ENCODE assay signal across 15 cellular contexts in genomic region chr12:59650594-59651229, GRCh38. TPM values are rescaled to one million over a fixed set of nuclear protein-coding genes. Genes with fewer than 3 reads are reported as not detected.
DNase-seq lines count a peak whose midpoint lies in the region; ATAC-seq and TF ChIP-seq lines count a peak whose summit lies in the region.
"Had no signal": no experiment of that assay in that cellular context is flagged by ENCODE, and none has a peak within 500 bp of the region (broad histone marks: within the 10 kb centered on the region; RNA-seq: fewer than 3 reads in every experiment).

No MANE protein-coding gene starts in this region.

- TF ChIP-seq CTCF in GM23338 (conservative IDR thresholded peaks at IDR 0.05; ENCODE audit: low read depth in 2 of 2), result peak in 1 of 2 experiments; percentile 28; a peak in 1 of 4 replicates
- TF ChIP-seq CTCF in heart left ventricle (IDR thresholded peaks at IDR 0.05), result peak in 3 of 12 donors; percentile 7 to 33 (median 26)
- TF ChIP-seq CTCF in gastrocnemius medialis (IDR thresholded peaks at IDR 0.05 in 4 of 5, conservative IDR thresholded peaks at IDR 0.05 in 1 of 5), result no peak

- in situ Hi-C loops in gastrocnemius medialis (cut with MboI; ENCODE audit: low sequenced_read_pairs in 4 of 4), result no loop called here

- peaks cover 1% of the 10 kb centered on the region; the same call in 1 of the 3 replicates for H3K36me3 Mint-ChIP-seq in GM23338 (ENCODE audit: low read depth)
- H3K36me3 Mint-ChIP-seq in activated CD8-positive, alpha-beta memory T cell treated with anti-CD3 and anti-CD28 coated beads, Interleukin-2, amount 10 ng/mL, durations not matched to agents 7 days and 5 days, result peaks cover 21% of the 10 kb centered on the region

- H3K36me3 ChIP-seq in GM23338 (ENCODE audit: insufficient read depth), result no peaks in the 10 kb centered on the region
- H3K36me3 ChIP-seq in SK-N-MC (ENCODE audit: insufficient read depth, low read length), result no peaks in the 10 kb centered on the region
- no peaks in the 10 kb centered on the region for H3K36me3 ChIP-seq in heart left ventricle
- no peaks in the 10 kb centered on the region for H3K36me3 ChIP-seq in gastrocnemius medialis
- H3K36me3 ChIP-seq: ascending aorta had no signal

- H3K9me3 ChIP-seq in SK-N-MC (ENCODE audit: low read depth, low read length) (no peaks in the 10 kb centered on the region), heart left ventricle (no peaks in the 10 kb centered on the region), gastrocnemius medialis (no peaks in the 10 kb centered on the region)
- H3K9me3 ChIP-seq: ascending aorta, esophagus squamous epithelium had no signal

- no peaks in the 10 kb centered on the region for H4K20me1 ChIP-seq in GM23338 (replicated peaks; ENCODE audit: insufficient read depth)

- TF ChIP-seq POLR2A in heart left ventricle (IDR thresholded peaks at IDR 0.05), result no peak
- no peak for TF ChIP-seq POLR2A in gastrocnemius medialis (IDR thresholded peaks at IDR 0.05)

- H3K9me3 Mint-ChIP-seq in GM23338, result peaks cover 2% of the 10 kb centered on the region; the same call in 1 of the 3 replicates
- peaks cover 2% of the 10 kb centered on the region for H3K9me3 Mint-ChIP-seq in activated CD8-positive, alpha-beta memory T cell treated with anti-CD3 and anti-CD28 coated beads, Interleukin-2, amount 10 ng/mL, durations not matched to agents 7 days and 5 days (ENCODE audit: low read depth)

- H3K4me3 Mint-ChIP-seq in GM23338, result no peak overlapping the region
- H3K4me3 Mint-ChIP-seq in activated CD8-positive, alpha-beta memory T cell treated with anti-CD3 and anti-CD28 coated beads, Interleukin-2, amount 10 ng/mL, durations not matched to agents 7 days and 5 days, result no peak overlapping the region

- ATAC-seq in GM23338, result peak; percentile 26; the same call in 1 of the 3 replicates
- peak; percentile 64 to 71 (median 68) for ATAC-seq in heart left ventricle
- no peak for ATAC-seq in activated CD8-positive, alpha-beta memory T cell treated with anti-CD3 and anti-CD28 coated beads, Interleukin-2, amount 10 ng/mL, durations not matched to agents 7 days and 5 days
- ATAC-seq in gastrocnemius medialis, result no peak
- ATAC-seq: Panc1; stimulated activated naive CD8-positive, alpha-beta T cell treated with anti-CD3 and anti-CD28 coated beads, Interleukin-15, Interleukin-2, amounts not matched to agents 100 U/mL and 50 U/mL, for 24 hours had no signal

- no peaks in the 10 kb centered on the region for H3K4me1 Mint-ChIP-seq in GM23338
- peaks cover 1% of the 10 kb centered on the region for H3K4me1 Mint-ChIP-seq in activated CD8-positive, alpha-beta memory T cell treated with anti-CD3 and anti-CD28 coated beads, Interleukin-2, amount 10 ng/mL, durations not matched to agents 7 days and 5 days

- H3K27ac Mint-ChIP-seq in GM23338, result no peak overlapping the region
- no peak overlapping the region for H3K27ac Mint-ChIP-seq in activated CD8-positive, alpha-beta memory T cell treated with anti-CD3 and anti-CD28 coated beads, Interleukin-2, amount 10 ng/mL, durations not matched to agents 7 days and 5 days

- 27 to 41% (median 34%) methylated on average over 3 of the region's 3 CpGs for WGBS in heart left ventricle, 4 donors

- intact Hi-C loops in heart left ventricle (cut with DNase I), result loop anchor here in 1 of 10 donors (5.0 kb wide), 1 partner anchor 33 kb away; no protein-coding TSS in a partner anchor
- intact Hi-C loops in gastrocnemius medialis (cut with DNase I; ENCODE audit: low total_unique reads), result no loop called here

- no peaks in the 10 kb centered on the region for H3K27me3 Mint-ChIP-seq in GM23338 (ENCODE audit: insufficient read depth, low read depth, poor library complexity)
- no peaks in the 10 kb centered on the region for H3K27me3 Mint-ChIP-seq in activated CD8-positive, alpha-beta memory T cell treated with anti-CD3 and anti-CD28 coated beads, Interleukin-2, amount 10 ng/mL, durations not matched to agents 7 days and 5 days

- H3K4me1 ChIP-seq in GM23338 (ENCODE audit: insufficient read depth) (no peaks in the 10 kb centered on the region), heart left ventricle (peaks cover 0 to 22% (median 3%) of the 10 kb centered on the region in 12 donors), gastrocnemius medialis (peaks cover 0 to 7% of the 10 kb centered on the region in 2 donors)

- DNase-seq in GM23338 (ENCODE audit: low spot score) (peak; percentile 14), SK-N-MC (ENCODE audit: low read depth, low spot score) (no peak), heart left ventricle (no peak), renal cortical epithelial cell (ENCODE audit: low read depth) (peak; percentile 62), SK-N-DZ (ENCODE audit: low spot score) (no peak), NCI-H1930 (lab: John Stamatoyannopoulos, UW) (no peak), gastrocnemius medialis (no peak)
- no peak for DNase-seq in activated CD8-positive, alpha-beta memory T cell treated with anti-CD3 and anti-CD28 coated beads, Interleukin-2, amount 10 ng/mL, durations not matched to agents 7 days and 5 days
- DNase-seq: esophagus squamous epithelium; NCI-H2171; occipital lobe; stimulated activated CD4-positive, alpha-beta T cell treated with anti-CD3 and anti-CD28 coated beads, Interleukin-1b, Interleukin-23, amount 100 ng/mL, for 48 hours; stimulated activated naive CD8-positive, alpha-beta T cell treated with anti-CD3 and anti-CD28 coated beads, Interleukin-15, Interleukin-2, amounts not matched to agents 100 U/mL and 50 U/mL, for 24 hours had no signal

- H3K27me3 ChIP-seq in GM23338 (ENCODE audit: insufficient read depth), result no peaks in the 10 kb centered on the region
- H3K27me3 ChIP-seq in heart left ventricle, result no peaks in the 10 kb centered on the region
- H3K27me3 ChIP-seq in gastrocnemius medialis, result no peaks in the 10 kb centered on the region
- H3K27me3 ChIP-seq: ascending aorta, esophagus squamous epithelium had no signal

- H3K27ac ChIP-seq in GM23338 (ENCODE audit: low read depth) (no peak overlapping the region), SK-N-MC (no peak overlapping the region), heart left ventricle (peak overlapping the region in 11 of 12 donors; percentile 3 to 68 (median 55)), gastrocnemius medialis (no peak overlapping the region)

- no peak overlapping the region for H3K4me2 ChIP-seq in GM23338

- CTCF ChIA-PET in activated CD8-positive, alpha-beta memory T cell treated with anti-CD3 and anti-CD28 coated beads, Interleukin-2, amount 10 ng/mL, durations not matched to agents 7 days and 5 days (lab: Charles Lee), result interaction anchor here (1.4 kb wide), 1 partner anchor 20 kb away, joined by 5 read pairs; no protein-coding TSS in a partner anchor

- no peak overlapping the region for H2AFZ ChIP-seq in GM23338

- H3K9me2 ChIP-seq in GM23338 (ENCODE audit: insufficient read depth), result no peaks in the 10 kb centered on the region; the same call in 1 of the 2 replicates

- no peak overlapping the region for H3K4me3 ChIP-seq in GM23338
- 0 out of 2 replicates have a peak overlapping the region, but pooled peaks have one; percentile 4 for H3K4me3 ChIP-seq in SK-N-MC
- H3K4me3 ChIP-seq in heart left ventricle, result no peak overlapping the region
- no peak overlapping the region for H3K4me3 ChIP-seq in gastrocnemius medialis
- H3K4me3 ChIP-seq: ascending aorta, esophagus squamous epithelium had no signal

- no peaks in the 10 kb centered on the region for H3F3A ChIP-seq in GM23338 (replicated peaks; ENCODE audit: low read depth)

- H3K79me2 ChIP-seq in GM23338 (replicated peaks; ENCODE audit: insufficient read depth), result no peaks in the 10 kb centered on the region

- no peak overlapping the region for H3K9ac ChIP-seq in SK-N-MC (ENCODE audit: insufficient read length)

TF ChIP-seq in GM23338, 12 proteins besides CTCF, POLR2A, EP300 and RAD21 (continues in another document):
- TF ChIP-seq POLR2AphosphoS5 (IDR thresholded peaks at IDR 0.05; ENCODE audit: low read depth) (no peak), EZH2phosphoT487 (IDR thresholded peaks at IDR 0.05; ENCODE audit: unreplicated experiment) (no peak), ETS1 (IDR thresholded peaks at IDR 0.05) (no peak), EZH2 (IDR thresholded peaks at IDR 0.05; ENCODE audit: low read depth, unreplicated experiment) (no peak), ZNF331 (CRISPR knock-in tag; IDR thresholded peaks at IDR 0.05; ENCODE audit: low read depth) (no peak)

RNA-seq across cellular contexts. Expression of gene SLC16A7, which starts 54.9 kb away (rescaled TPM):
- total RNA-seq in GM23338 (2014; rRNA removed; shearing (Covaris generic)), result 4.3 and 5.7 TPM in 2 replicates
- polyA plus RNA-seq in GM23338 (2016; fragmentation: Nextera tagmentation; extraction: Ambion mirVana) (1.5 and 2.8 TPM in 2 replicates), heart left ventricle (10 to 100 TPM; 18.4 to 19.0 TPM)
- total RNA-seq in heart left ventricle (100 to 1,000 TPM in 8 of 9 donors, 10 to 100 TPM in 1; 60.6 to 227 (median 169) TPM), renal cortical epithelial cell (11.5 and 59.0 TPM in 2 replicates), gastrocnemius medialis (10 to 100 TPM in 1 of 4 donors, 1 to 10 TPM in 3; 3.8 to 10.3 (median 6.7) TPM)
- 10 to 100 TPM; 14.5 to 18.3 TPM for total RNA-seq in activated CD8-positive, alpha-beta memory T cell treated with anti-CD3 and anti-CD28 coated beads, Interleukin-2, amount 10 ng/mL, durations not matched to agents 7 days and 5 days
- polyA plus RNA-seq in SK-N-DZ (2014; cell fraction: cytosol; rRNA removed), result 2.4 and 4.3 TPM in 2 replicates
- polyA plus RNA-seq in SK-N-DZ (2014; cell fraction: nucleus; rRNA removed), result 4.4 and 5.6 TPM in 2 replicates

Comparison
In these comparisons a context has a peak if more than half of its experiments do, and no peak if none do; other contexts are left out.
1. ATAC-seq: peak in GM23338 (single experiment) and heart left ventricle (4 of 4); none in activated CD8-positive, alpha-beta memory T cell treated with anti-CD3 and anti-CD28 coated beads, Interleukin-2, amount 10 ng/mL, durations not matched to agents 7 days and 5 days (single experiment) and gastrocnemius medialis (0 of 2).
2. DNase-seq: peak in GM23338 (single experiment) and renal cortical epithelial cell (single experiment); none in SK-N-MC (single experiment), heart left ventricle (0 of 5), activated CD8-positive, alpha-beta memory T cell treated with anti-CD3 and anti-CD28 coated beads, Interleukin-2, amount 10 ng/mL, durations not matched to agents 7 days and 5 days (single experiment), SK-N-DZ (single experiment), NCI-H1930 (0 of 2) and gastrocnemius medialis (0 of 2).
3. H3K27ac ChIP-seq: peak in heart left ventricle (11 of 12); none in GM23338 (single experiment), SK-N-MC (single experiment) and gastrocnemius medialis (0 of 4).